In the genomic region with DNA sequence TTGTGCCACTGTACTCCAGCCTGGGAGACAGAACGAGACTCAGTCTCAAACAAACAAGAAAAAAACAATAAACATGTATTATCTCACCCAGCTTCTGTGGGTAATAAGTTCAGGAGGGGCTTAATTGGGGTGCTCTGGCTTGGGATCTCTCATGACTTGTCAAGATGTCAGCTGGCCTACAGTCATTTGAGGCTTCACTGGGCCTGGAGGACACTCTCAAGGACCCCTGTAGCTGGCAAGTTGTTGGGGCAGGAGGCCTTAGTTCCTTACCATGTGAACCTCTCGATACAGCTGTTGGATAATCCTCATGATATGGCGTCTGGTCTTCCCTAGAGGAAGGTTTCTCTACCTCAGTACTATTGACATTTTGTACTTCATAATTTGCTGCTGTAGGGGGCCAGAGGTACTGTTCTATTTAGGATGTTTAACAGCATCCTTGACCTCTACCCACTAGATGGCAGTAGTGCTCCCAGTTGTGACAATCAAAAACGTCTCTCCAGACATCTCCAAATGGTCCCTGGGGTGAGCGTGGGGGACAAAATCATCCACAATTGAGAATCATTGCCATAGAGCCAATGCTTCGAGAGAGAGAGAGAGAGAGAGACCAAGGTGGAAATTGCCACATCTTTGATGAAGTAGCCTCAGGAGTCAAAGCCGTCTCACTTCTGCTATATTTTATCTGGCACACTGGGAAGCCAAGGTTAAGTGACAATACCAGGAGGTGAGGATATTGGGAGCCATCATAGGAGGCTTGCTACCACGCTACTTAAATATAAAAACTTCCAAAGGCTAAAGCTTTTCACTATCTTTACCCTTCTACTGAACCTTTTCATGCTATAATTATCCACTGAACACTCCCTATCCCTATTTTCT, we compare ENCODE assay signal across 9 cellular contexts. TPM values are rescaled to one million over a fixed set of nuclear protein-coding genes. Genes with fewer than 3 reads are reported as not detected.
A peak's percentile ranks its signal among the peaks of the same experiment; 100 is the strongest.
DNase-seq lines count a peak whose midpoint lies in the region; ATAC-seq, FAIRE-seq and TF ChIP-seq lines count a peak whose summit lies in the region.
"Had no signal": no experiment of that assay in that cellular context is flagged by ENCODE, and none has a peak within 500 bp of the region (broad histone marks: within the 10 kb centered on the region; RNA-seq: fewer than 3 reads in every experiment).

No MANE protein-coding gene starts in this region.

- H3K27me3 ChIP-seq in A673 (replicated peaks; ENCODE audit: insufficient read depth, low read depth, low read length, poor library complexity), result no peaks in the 10 kb centered on the region
- no peaks in the 10 kb centered on the region for H3K27me3 ChIP-seq in IMR-90 (ENCODE audit: control insufficient read depth, insufficient read depth, low read length)
- no peaks in the 10 kb centered on the region for H3K27me3 ChIP-seq in NT2/D1 (ENCODE audit: insufficient read depth, insufficient read length)
- H3K27me3 ChIP-seq in endothelial cell of umbilical vein (ENCODE audit: control insufficient read depth in 2 of 2, insufficient read depth in 2 of 2, low read length in 2 of 2), result no peaks in the 10 kb centered on the region
- no peaks in the 10 kb centered on the region for H3K27me3 ChIP-seq in stomach

- intact Hi-C loops in A673 (cut with micrococcal nuclease; ENCODE audit: unreplicated experiment), result loop anchor here (10.0 kb wide), 2 partner anchors 537 to 733 kb away; no protein-coding TSS in a partner anchor
- intact Hi-C loops in IMR-90 (cut with micrococcal nuclease), result loop anchor here (5.0 kb wide), 1 partner anchor 570 kb away; no protein-coding TSS in a partner anchor
- intact Hi-C loops in endothelial cell of umbilical vein (cut with micrococcal nuclease), result loop anchor here (1.0 to 10.0 kb wide), 5 partner anchors 147 to 729 kb away; partner anchors contain the start of gene CCNB2
- intact Hi-C loops in stomach (cut with DNase I; ENCODE audit: low total_unique reads), result no loop called here

- H3K9me1 ChIP-seq in IMR-90 (ENCODE audit: insufficient read depth, low read length) (no peaks in the 10 kb centered on the region), endothelial cell of umbilical vein (replicated peaks; ENCODE audit: control insufficient read depth, extremely low read depth, insufficient read depth, low read length) (no peaks in the 10 kb centered on the region)

- no peak overlapping the region for H2AK5ac ChIP-seq in IMR-90 (ENCODE audit: low read depth, low read length)

- no peak overlapping the region for H4K8ac ChIP-seq in IMR-90 (ENCODE audit: low read depth in 2 of 2, low read length in 2 of 2)

- no peak overlapping the region for H2BK20ac ChIP-seq in IMR-90 (ENCODE audit: low read depth, low read length)

- no peak overlapping the region for H3K14ac ChIP-seq in IMR-90 (replicated peaks; ENCODE audit: low read depth, low read length)

- no peaks in the 10 kb centered on the region for H3K79me2 ChIP-seq in endothelial cell of umbilical vein (ENCODE audit: control insufficient read depth, insufficient read depth, low read length)

- FAIRE-seq in endothelial cell of umbilical vein (lab: Jason Lieb, UNC), result peak; percentile 84
- FAIRE-seq: islet of Langerhans had no signal

- POLR2A ChIA-PET in A673 (lab: Charles Lee; ENCODE audit: low non-redundant PET), result interaction anchor here (0.7 kb wide), 1 partner anchor 464 kb away, joined by 4 read pairs; no protein-coding TSS in a partner anchor
- POLR2A ChIA-PET in IMR-90 (lab: Charles Lee; ENCODE audit: unreplicated experiment), result no interaction called here
- POLR2A ChIA-PET in activated CD8-positive, alpha-beta T cell treated with anti-CD3 and anti-CD28 coated beads, Interleukin-2, amount 10 ng/mL, durations not matched to agents 7 days and 5 days (lab: Charles Lee), result interaction anchor here (0.6 kb wide), 1 partner anchor 161 kb away, joined by 3 read pairs; no protein-coding TSS in a partner anchor
- POLR2A ChIA-PET in endothelial cell of umbilical vein (lab: Charles Lee), result no interaction called here

- H3K4me3 ChIP-seq in A673 (ENCODE audit: low read depth, low read length, poor library complexity, severe bottlenecking), result no peak overlapping the region
- H3K4me3 ChIP-seq in IMR-90 (ENCODE audit: insufficient read depth, low read depth, low read length), result no peak overlapping the region
- no peak overlapping the region for H3K4me3 ChIP-seq in NT2/D1 (ENCODE audit: insufficient read length, low read depth)
- H3K4me3 ChIP-seq in endothelial cell of umbilical vein (replicated peaks in 1 of 3; ENCODE audit: insufficient read depth in 1 of 3, low read depth in 1 of 3, low read length in 3 of 3), result no peak overlapping the region
- no peak overlapping the region for H3K4me3 ChIP-seq in stomach

- H3K27ac Mint-ChIP-seq in activated CD8-positive, alpha-beta T cell treated with anti-CD3 and anti-CD28 coated beads, Interleukin-2, amount 10 ng/mL, durations not matched to agents 7 days and 5 days, result no peak overlapping the region
- H3K27ac Mint-ChIP-seq in naive B cell, result peak overlapping the region in 2 of 6 donors; percentile 65 to 70

- H3K4me1 ChIP-seq in A673 (ENCODE audit: insufficient read depth, low read length, poor library complexity, severe bottlenecking) (no peaks in the 10 kb centered on the region), IMR-90 (ENCODE audit: control insufficient read depth, insufficient read depth, low read length) (no peaks in the 10 kb centered on the region), NT2/D1 (ENCODE audit: insufficient read depth, insufficient read length) (no peaks in the 10 kb centered on the region), endothelial cell of umbilical vein (ENCODE audit: control insufficient read depth, extremely low read depth, insufficient read depth, low read length) (peaks cover 5% of the 10 kb centered on the region), stomach (peaks cover under 1 to 18% (median 9%) of the 10 kb centered on the region in 4 donors)

- no peak overlapping the region for H3K4ac ChIP-seq in IMR-90 (ENCODE audit: low read depth, low read length)

- no TSS peak for BruUV-seq in A673 (replicated peaks; lab: Mats Ljungman, UMichigan)
- no TSS peak for BruUV-seq in IMR-90 (replicated peaks; lab: Mats Ljungman, UMichigan)
- BruUV-seq in endothelial cell of umbilical vein (replicated peaks; lab: Mats Ljungman, UMichigan), result no TSS peak

- TF ChIP-seq CTCF in A673 (conservative IDR thresholded peaks at IDR 0.05; ENCODE audit: low read depth, low read length) (peak; percentile 80), IMR-90 (conservative IDR thresholded peaks at IDR 0.05; ENCODE audit: low read depth, low read length) (peak; percentile 76), endothelial cell of umbilical vein (IDR thresholded peaks at IDR 0.05; ENCODE audit: extremely low read depth in 1 of 2, insufficient read depth in 1 of 2, low read depth in 1 of 2, low read length in 2 of 2) (peak; percentile 76 to 83), stomach (IDR thresholded peaks at IDR 0.05) (peak in 5 of 7 experiments; percentile 51 to 71 (median 62))

- H3K9me3 Mint-ChIP-seq in activated CD8-positive, alpha-beta T cell treated with anti-CD3 and anti-CD28 coated beads, Interleukin-2, amount 10 ng/mL, durations not matched to agents 7 days and 5 days (ENCODE audit: insufficient read depth), result no peaks in the 10 kb centered on the region
- H3K9me3 Mint-ChIP-seq in naive B cell, result no peaks in the 10 kb centered on the region

- no peaks in the 10 kb centered on the region for H3K79me1 ChIP-seq in IMR-90 (ENCODE audit: low read depth in 1 of 2, low read length in 2 of 2)

- peaks cover 3% of the 10 kb centered on the region for H3K27me3 Mint-ChIP-seq in activated CD8-positive, alpha-beta T cell treated with anti-CD3 and anti-CD28 coated beads, Interleukin-2, amount 10 ng/mL, durations not matched to agents 7 days and 5 days (ENCODE audit: low read depth)
- H3K27me3 Mint-ChIP-seq in naive B cell, result no peaks in the 10 kb centered on the region

- 0 out of 2 replicates have a peak overlapping the region, but pooled peaks have one; percentile 8 for H3K23ac ChIP-seq in IMR-90 (ENCODE audit: low read depth, low read length)

- TF ChIP-seq EP300 in stomach (IDR thresholded peaks at IDR 0.05), result no peak

- no peak overlapping the region for H2BK5ac ChIP-seq in IMR-90 (ENCODE audit: low read depth, low read length, poor library complexity, severe bottlenecking)

- H3K18ac ChIP-seq in IMR-90 (ENCODE audit: low read depth, low read length), result no peak overlapping the region

- no peak overlapping the region for H3K56ac ChIP-seq in IMR-90 (ENCODE audit: extremely low read depth, insufficient read depth, low read length)

- H3K4me2 ChIP-seq in IMR-90 (ENCODE audit: low read depth, low read length) (0 out of 2 replicates have a peak overlapping the region, but pooled peaks have one; percentile 27), endothelial cell of umbilical vein (ENCODE audit: insufficient read depth, low read length) (no peak overlapping the region)

- H3K27ac ChIP-seq in A673 (ENCODE audit: low read depth, low read length, poor library complexity, severe bottlenecking) (no peak overlapping the region), IMR-90 (ENCODE audit: insufficient read depth, low read length) (no peak overlapping the region), endothelial cell of umbilical vein (ENCODE audit: insufficient read depth, low read depth, low read length) (no peak overlapping the region), stomach (no peak overlapping the region)

- no peak for TF ChIP-seq POLR2A in IMR-90 (IDR thresholded peaks at IDR 0.05; ENCODE audit: low read depth, low read length)
- no peak for TF ChIP-seq POLR2A in endothelial cell of umbilical vein (IDR thresholded peaks at IDR 0.05; ENCODE audit: low read depth, low read length)
- no peak for TF ChIP-seq POLR2A in stomach (IDR thresholded peaks at IDR 0.05)

- H3K36me3 Mint-ChIP-seq in activated CD8-positive, alpha-beta T cell treated with anti-CD3 and anti-CD28 coated beads, Interleukin-2, amount 10 ng/mL, durations not matched to agents 7 days and 5 days (ENCODE audit: low read depth), result no peaks in the 10 kb centered on the region
- H3K36me3 Mint-ChIP-seq in naive B cell, result no peaks in the 10 kb centered on the region

- dilution Hi-C loops in IMR-90 (cut with HindIII; ENCODE audit: low sequenced_read_pairs, unreplicated experiment) (no loop called here), endothelial cell of umbilical vein (cut with MboI; ENCODE audit: extremely low pct_ligation_motif_present, low sequenced_read_pairs) (no loop called here)

- no peak overlapping the region for H3K9ac ChIP-seq in IMR-90 (ENCODE audit: low read depth, low read length)
- no peak overlapping the region for H3K9ac ChIP-seq in NT2/D1 (ENCODE audit: insufficient read length, low read depth)
- H3K9ac ChIP-seq in endothelial cell of umbilical vein (replicated peaks; ENCODE audit: extremely low read depth, insufficient read depth, low read length), result no peak overlapping the region

- ATAC-seq in GM18868 (IDR thresholded peaks at IDR 0.05; ENCODE audit: unreplicated experiment) (peak; percentile 76), IMR-90 (ENCODE audit: low read depth) (peak; percentile 93), naive B cell (ENCODE audit: low read depth in 2 of 2) (peak; percentile 96 to 97)
- peak; percentile 93 for ATAC-seq in activated CD8-positive, alpha-beta T cell treated with anti-CD3 and anti-CD28 coated beads, Interleukin-2, amount 10 ng/mL, durations not matched to agents 7 days and 5 days

- no peak overlapping the region for H4K5ac ChIP-seq in IMR-90 (ENCODE audit: low read depth, low read length)

- 60% methylated on average over 1 of the region's 8 CpGs; no CpG with 5 or more reads in 1 of the 2 experiments for WGBS in IMR-90 (ENCODE audit: extremely low coverage in 2 of 2, insufficient read length in 1 of 2), 2 experiments
- WGBS in stomach, 5 donors, result 21 to 32% (median 29%) methylated on average over 6 to 8 of the region's 8 CpGs

- H4K20me1 ChIP-seq in IMR-90 (ENCODE audit: insufficient read depth, low read length) (no peaks in the 10 kb centered on the region), endothelial cell of umbilical vein (replicated peaks; ENCODE audit: control insufficient read depth, extremely low read depth, insufficient read depth, low read length) (no peaks in the 10 kb centered on the region)

- peak; percentile 90 for DNase-seq in A673 (ENCODE audit: low spot score)
- DNase-seq in IMR-90, result peak; percentile 58
- peak; percentile 60 for DNase-seq in NT2/D1 (ENCODE audit: low read depth, low spot score)
- DNase-seq in activated CD8-positive, alpha-beta T cell treated with anti-CD3 and anti-CD28 coated beads, Interleukin-2, amount 10 ng/mL, durations not matched to agents 7 days and 5 days, result peak; percentile 81
- peak; percentile 65 for DNase-seq in endothelial cell of umbilical vein (ENCODE audit: low read depth, low spot score)
- DNase-seq in naive B cell, result peak; percentile 61
- DNase-seq in stomach, result peak; percentile 39

- H3K36me3 ChIP-seq in A673 (ENCODE audit: insufficient read depth, low read length, poor library complexity, severe bottlenecking) (no peaks in the 10 kb centered on the region), IMR-90 (ENCODE audit: control insufficient read depth, insufficient read depth, low read length) (no peaks in the 10 kb centered on the region), NT2/D1 (ENCODE audit: insufficient read depth, insufficient read length, low read length) (no peaks in the 10 kb centered on the region), endothelial cell of umbilical vein (ENCODE audit: control insufficient read depth in 2 of 2, extremely low read depth in 1 of 2, insufficient read depth in 2 of 2, low read length in 2 of 2) (no peaks in the 10 kb centered on the region), stomach (no peaks in the 10 kb centered on the region)

- H3K4me1 Mint-ChIP-seq in activated CD8-positive, alpha-beta T cell treated with anti-CD3 and anti-CD28 coated beads, Interleukin-2, amount 10 ng/mL, durations not matched to agents 7 days and 5 days (ENCODE audit: low read depth), result peaks cover 13% of the 10 kb centered on the region
- H3K4me1 Mint-ChIP-seq in naive B cell, result peaks cover 5 to 7% (median 6%) of the 10 kb centered on the region in 3 donors

- TF ChIP-seq RAD21 in IMR-90 (IDR thresholded peaks at IDR 0.05; ENCODE audit: low read length), result peak; percentile 60

- CTCF ChIA-PET in A673 (lab: Charles Lee) (interaction anchor here (0.6 to 1.2 kb wide), 2 partner anchors 94 to 572 kb away, joined by 3 to 5 read pairs; no protein-coding TSS in a partner anchor), IMR-90 (lab: Yijun Ruan, JAX) (interaction anchor here (0.6 to 1.1 kb wide), 4 partner anchors 16 to 703 kb away, joined by 3 to 5 read pairs (median 4); no protein-coding TSS in a partner anchor), endothelial cell of umbilical vein (lab: Charles Lee) (interaction anchor here (0.8 to 2.6 kb wide), 8 partner anchors 181 to 682 kb away, joined by 3 to 12 read pairs (median 6); no protein-coding TSS in a partner anchor)
- CTCF ChIA-PET in activated CD8-positive, alpha-beta T cell treated with anti-CD3 and anti-CD28 coated beads, Interleukin-2, amount 10 ng/mL, durations not matched to agents 7 days and 5 days (lab: Charles Lee), result interaction anchor here (0.6 to 2.6 kb wide), 26 partner anchors 11 to 729 kb away, joined by 3 to 16 read pairs (median 4); no protein-coding TSS in a partner anchor

- in situ Hi-C loops in IMR-90 (cut with MboI; ENCODE audit: low sequenced_read_pairs), result no loop called here

- no peak overlapping the region for H2BK120ac ChIP-seq in IMR-90 (ENCODE audit: low read depth, low read length)

- H2AFZ ChIP-seq in IMR-90 (replicated peaks; ENCODE audit: low read length, poor library complexity) (peak overlapping the region; percentile 88), endothelial cell of umbilical vein (ENCODE audit: low read depth, low read length) (peak overlapping the region; percentile 72)

- no peak overlapping the region for H3K4me3 Mint-ChIP-seq in activated CD8-positive, alpha-beta T cell treated with anti-CD3 and anti-CD28 coated beads, Interleukin-2, amount 10 ng/mL, durations not matched to agents 7 days and 5 days
- H3K4me3 Mint-ChIP-seq in naive B cell, result no peak overlapping the region

- H3K9me3 ChIP-seq in A673 (ENCODE audit: low read depth, low read length, poor library complexity, severe bottlenecking), result no peaks in the 10 kb centered on the region
- no peaks in the 10 kb centered on the region for H3K9me3 ChIP-seq in IMR-90 (ENCODE audit: control insufficient read depth, insufficient read depth, low read length)
- no peaks in the 10 kb centered on the region for H3K9me3 ChIP-seq in NT2/D1 (ENCODE audit: insufficient read depth, low read length)
- no peaks in the 10 kb centered on the region for H3K9me3 ChIP-seq in endothelial cell of umbilical vein (replicated peaks; ENCODE audit: control insufficient read depth, insufficient read depth, low read length)
- no peaks in the 10 kb centered on the region for H3K9me3 ChIP-seq in stomach

- peak overlapping the region; percentile 88 for H2AK9ac ChIP-seq in IMR-90 (replicated peaks; ENCODE audit: low read depth, low read length, poor library complexity)

- H4K91ac ChIP-seq in IMR-90 (ENCODE audit: insufficient read depth, low read depth, low read length), result no peak overlapping the region

- H2BK15ac ChIP-seq in IMR-90 (ENCODE audit: low read depth, low read length), result no peak overlapping the region

RNA-seq across cellular contexts. Expression of gene SLTM, which starts 23.9 kb away (rescaled TPM):
- total RNA-seq in A673 (2021), result 117 and 127 TPM in 2 replicates
- total RNA-seq in IMR-90 (2012; rRNA removed), result 36.0 and 66.7 TPM in 2 replicates
- 47.2 and 57.6 TPM in 2 replicates for polyA plus RNA-seq in IMR-90 (2012; rRNA removed)
- 8.8 and 10.4 TPM in 2 replicates for polyA plus RNA-seq in IMR-90 (2012; cell fraction: cytosol; rRNA removed)
- 43.5 and 185 TPM in 2 replicates for polyA plus RNA-seq in IMR-90 (2012; cell fraction: nucleus; rRNA removed; ENCODE audit: low replicate concordance)
- 100 to 1,000 TPM; 120 to 122 TPM for total RNA-seq in activated CD8-positive, alpha-beta T cell treated with anti-CD3 and anti-CD28 coated beads, Interleukin-2, amount 10 ng/mL, durations not matched to agents 7 days and 5 days
- 80.9 and 93.0 TPM in 2 replicates for total RNA-seq in endothelial cell of umbilical vein
- 15.5 and 28.1 TPM in 2 replicates for polyA plus RNA-seq in endothelial cell of umbilical vein
- polyA plus RNA-seq in endothelial cell of umbilical vein (2011; cell fraction: cytosol; rRNA removed), result 32.6 and 37.7 TPM in 2 replicates
- 213 and 254 TPM in 2 replicates for polyA plus RNA-seq in endothelial cell of umbilical vein (2011; cell fraction: nucleus; rRNA removed)
- polyA plus RNA-seq in endothelial cell of umbilical vein (2012), result 50.3 and 65.9 TPM in 2 replicates
- polyA minus RNA-seq in endothelial cell of umbilical vein, result 29.2 and 48.5 TPM in 2 replicates
- 28.5 TPM for polyA minus RNA-seq in endothelial cell of umbilical vein (2011; cell fraction: cytosol; rRNA and poly(A)+ RNA removed)
- 125 and 127 TPM in 2 replicates for polyA minus RNA-seq in endothelial cell of umbilical vein (2011; cell fraction: nucleus; rRNA and poly(A)+ RNA removed)
- polyA plus RNA-seq in naive B cell (ENCODE audit: low read depth in 6 of 6), result 10 to 100 TPM; 42.5 to 100.0 (median 65.9) TPM
- total RNA-seq in stomach, result 100 to 1,000 TPM; 110 to 291 (median 159) TPM
- polyA plus RNA-seq in stomach, result 10 to 100 TPM; 44.7 to 56.1 (median 48.1) TPM

RNA-seq across cellular contexts. Expression of gene RNF111, which starts 30.1 kb away (rescaled TPM):
- total RNA-seq in A673 (2021) (30.3 and 34.4 TPM in 2 replicates), IMR-90 (2012; rRNA removed) (17.2 and 20.1 TPM in 2 replicates), endothelial cell of umbilical vein (42.4 and 42.6 TPM in 2 replicates), stomach (10 to 100 TPM in 4 of 5 donors, 1 to 10 TPM in 1; 8.4 to 37.1 (median 22.8) TPM)
- polyA plus RNA-seq in IMR-90 (2012; rRNA removed) (13.5 and 14.0 TPM in 2 replicates), endothelial cell of umbilical vein (22.3 and 27.6 TPM in 2 replicates), naive B cell (ENCODE audit: low read depth in 6 of 6) (10 to 100 TPM; 17.0 to 28.5 (median 25.4) TPM), stomach (1 to 10 TPM; 4.3 to 7.2 (median 4.6) TPM)
- 3.1 and 6.1 TPM in 2 replicates for polyA plus RNA-seq in IMR-90 (2012; cell fraction: cytosol; rRNA removed)
- polyA plus RNA-seq in IMR-90 (2012; cell fraction: nucleus; rRNA removed; ENCODE audit: low replicate concordance), result 14.5 and 29.6 TPM in 2 replicates
- 10 to 100 TPM; 36.7 to 38.9 TPM for total RNA-seq in activated CD8-positive, alpha-beta T cell treated with anti-CD3 and anti-CD28 coated beads, Interleukin-2, amount 10 ng/mL, durations not matched to agents 7 days and 5 days
- 11.6 and 12.2 TPM in 2 replicates for polyA plus RNA-seq in endothelial cell of umbilical vein (2011; cell fraction: cytosol; rRNA removed)
- 36.1 and 37.2 TPM in 2 replicates for polyA plus RNA-seq in endothelial cell of umbilical vein (2011; cell fraction: nucleus; rRNA removed)
- polyA plus RNA-seq in endothelial cell of umbilical vein (2012), result 21.6 and 22.0 TPM in 2 replicates
- polyA minus RNA-seq in endothelial cell of umbilical vein, result 178 and 253 TPM in 2 replicates
- 34.3 TPM for polyA minus RNA-seq in endothelial cell of umbilical vein (2011; cell fraction: cytosol; rRNA and poly(A)+ RNA removed)
- polyA minus RNA-seq in endothelial cell of umbilical vein (2011; cell fraction: nucleus; rRNA and poly(A)+ RNA removed), result 86.1 and 106 TPM in 2 replicates

Comparison
In these comparisons a context has a peak if more than half of its experiments do, and no peak if none do; other contexts are left out.
1. DNase-seq: peak in every context shown above with its lines; median percentile 90 in A673; 81 in activated CD8-positive, alpha-beta T cell treated with anti-CD3 and anti-CD28 coated beads, Interleukin-2, amount 10 ng/mL, durations not matched to agents 7 days and 5 days; 65 in endothelial cell of umbilical vein; 61 in naive B cell; 60 in NT2/D1; 58 in IMR-90; 39 in stomach.
2. POLR2A ChIA-PET loops: an anchor here in A673 (0.7 kb wide) and activated CD8-positive, alpha-beta T cell treated with anti-CD3 and anti-CD28 coated beads, Interleukin-2, amount 10 ng/mL, durations not matched to agents 7 days and 5 days (0.6 kb wide); none called in IMR-90 and endothelial cell of umbilical vein.